ENCODE assay signal across 1 cellular context in the genomic region with DNA sequence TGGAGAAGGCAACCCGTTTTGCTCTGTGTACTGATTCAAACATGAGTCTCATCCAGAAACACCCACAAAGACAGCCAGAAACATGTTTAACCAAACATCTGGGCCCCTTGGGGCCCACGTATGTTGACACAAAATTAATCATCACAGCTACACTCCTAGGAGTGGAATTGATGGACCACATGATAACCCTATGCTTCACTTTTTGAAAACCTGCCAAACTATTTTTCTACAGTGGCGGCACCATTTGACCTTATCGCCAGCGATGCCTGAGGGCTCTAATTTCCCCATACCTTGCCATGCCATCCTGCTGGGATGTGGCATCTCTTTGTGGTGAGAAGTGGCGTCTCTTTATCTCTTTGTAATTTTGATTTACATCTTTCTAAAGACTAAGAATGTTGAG.
TF ChIP-seq lines count a peak whose summit lies in the region.

No MANE protein-coding gene starts in this region.

TF ChIP-seq in HepG2, 621 proteins besides CTCF, POLR2A, EP300 and RAD21 (continued from another document and continues in another):
- TF ChIP-seq, protein P1, sequence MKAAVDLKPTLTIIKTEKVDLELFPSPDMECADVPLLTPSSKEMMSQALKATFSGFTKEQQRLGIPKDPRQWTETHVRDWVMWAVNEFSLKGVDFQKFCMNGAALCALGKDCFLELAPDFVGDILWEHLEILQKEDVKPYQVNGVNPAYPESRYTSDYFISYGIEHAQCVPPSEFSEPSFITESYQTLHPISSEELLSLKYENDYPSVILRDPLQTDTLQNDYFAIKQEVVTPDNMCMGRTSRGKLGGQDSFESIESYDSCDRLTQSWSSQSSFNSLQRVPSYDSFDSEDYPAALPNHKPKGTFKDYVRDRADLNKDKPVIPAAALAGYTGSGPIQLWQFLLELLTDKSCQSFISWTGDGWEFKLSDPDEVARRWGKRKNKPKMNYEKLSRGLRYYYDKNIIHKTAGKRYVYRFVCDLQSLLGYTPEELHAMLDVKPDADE (CRISPR knock-in tag; IDR thresholded peaks at IDR 0.05) = no peak
- TF ChIP-seq, protein P2, sequence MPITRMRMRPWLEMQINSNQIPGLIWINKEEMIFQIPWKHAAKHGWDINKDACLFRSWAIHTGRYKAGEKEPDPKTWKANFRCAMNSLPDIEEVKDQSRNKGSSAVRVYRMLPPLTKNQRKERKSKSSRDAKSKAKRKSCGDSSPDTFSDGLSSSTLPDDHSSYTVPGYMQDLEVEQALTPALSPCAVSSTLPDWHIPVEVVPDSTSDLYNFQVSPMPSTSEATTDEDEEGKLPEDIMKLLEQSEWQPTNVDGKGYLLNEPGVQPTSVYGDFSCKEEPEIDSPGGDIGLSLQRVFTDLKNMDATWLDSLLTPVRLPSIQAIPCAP (CRISPR knock-in tag; IDR thresholded peaks at IDR 0.05; ENCODE audit: low read depth) = no peak
- TF ChIP-seq, protein P3, sequence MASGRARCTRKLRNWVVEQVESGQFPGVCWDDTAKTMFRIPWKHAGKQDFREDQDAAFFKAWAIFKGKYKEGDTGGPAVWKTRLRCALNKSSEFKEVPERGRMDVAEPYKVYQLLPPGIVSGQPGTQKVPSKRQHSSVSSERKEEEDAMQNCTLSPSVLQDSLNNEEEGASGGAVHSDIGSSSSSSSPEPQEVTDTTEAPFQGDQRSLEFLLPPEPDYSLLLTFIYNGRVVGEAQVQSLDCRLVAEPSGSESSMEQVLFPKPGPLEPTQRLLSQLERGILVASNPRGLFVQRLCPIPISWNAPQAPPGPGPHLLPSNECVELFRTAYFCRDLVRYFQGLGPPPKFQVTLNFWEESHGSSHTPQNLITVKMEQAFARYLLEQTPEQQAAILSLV (CRISPR knock-in tag; IDR thresholded peaks at IDR 0.05; ENCODE audit: borderline replicate concordance) = no peak
- TF ChIP-seq GTF3A (CRISPR knock-in tag; conservative IDR thresholded peaks at IDR 0.05) = no peak
- TF ChIP-seq ZNF383 (CRISPR knock-in tag; IDR thresholded peaks at IDR 0.05; ENCODE audit: borderline replicate concordance) = no peak
- TF ChIP-seq RFX5 (IDR thresholded peaks at IDR 0.05; ENCODE audit: low read depth, low read length) = no peak
- TF ChIP-seq ZC3H13 (CRISPR knock-in tag; IDR thresholded peaks at IDR 0.05) = no peak
- no peak for TF ChIP-seq FOXK1 (CRISPR knock-in tag; IDR thresholded peaks at IDR 0.05; ENCODE audit: borderline replicate concordance, low read depth)
- no peak for TF ChIP-seq ZNF451 (CRISPR knock-in tag; IDR thresholded peaks at IDR 0.05)
- no peak for TF ChIP-seq ZSCAN29 (CRISPR knock-in tag; conservative IDR thresholded peaks at IDR 0.05)
- TF ChIP-seq, protein P4, sequence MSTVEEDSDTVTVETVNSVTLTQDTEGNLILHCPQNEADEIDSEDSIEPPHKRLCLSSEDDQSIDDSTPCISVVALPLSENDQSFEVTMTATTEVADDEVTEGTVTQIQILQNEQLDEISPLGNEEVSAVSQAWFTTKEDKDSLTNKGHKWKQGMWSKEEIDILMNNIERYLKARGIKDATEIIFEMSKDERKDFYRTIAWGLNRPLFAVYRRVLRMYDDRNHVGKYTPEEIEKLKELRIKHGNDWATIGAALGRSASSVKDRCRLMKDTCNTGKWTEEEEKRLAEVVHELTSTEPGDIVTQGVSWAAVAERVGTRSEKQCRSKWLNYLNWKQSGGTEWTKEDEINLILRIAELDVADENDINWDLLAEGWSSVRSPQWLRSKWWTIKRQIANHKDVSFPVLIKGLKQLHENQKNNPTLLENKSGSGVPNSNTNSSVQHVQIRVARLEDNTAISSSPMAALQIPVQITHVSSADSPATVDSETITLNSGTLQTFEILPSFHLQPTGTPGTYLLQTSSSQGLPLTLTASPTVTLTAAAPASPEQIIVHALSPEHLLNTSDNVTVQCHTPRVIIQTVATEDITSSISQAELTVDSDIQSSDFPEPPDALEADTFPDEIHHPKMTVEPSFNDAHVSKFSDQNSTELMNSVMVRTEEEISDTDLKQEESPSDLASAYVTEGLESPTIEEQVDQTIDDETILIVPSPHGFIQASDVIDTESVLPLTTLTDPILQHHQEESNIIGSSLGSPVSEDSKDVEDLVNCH (CRISPR knock-in tag; IDR thresholded peaks at IDR 0.05) = no peak
- TF ChIP-seq HNF4A (CRISPR knock-in tag; IDR thresholded peaks at IDR 0.05) = no peak
- TF ChIP-seq IKZF5 (CRISPR knock-in tag; IDR thresholded peaks at IDR 0.05) = no peak
- TF ChIP-seq, protein P5, sequence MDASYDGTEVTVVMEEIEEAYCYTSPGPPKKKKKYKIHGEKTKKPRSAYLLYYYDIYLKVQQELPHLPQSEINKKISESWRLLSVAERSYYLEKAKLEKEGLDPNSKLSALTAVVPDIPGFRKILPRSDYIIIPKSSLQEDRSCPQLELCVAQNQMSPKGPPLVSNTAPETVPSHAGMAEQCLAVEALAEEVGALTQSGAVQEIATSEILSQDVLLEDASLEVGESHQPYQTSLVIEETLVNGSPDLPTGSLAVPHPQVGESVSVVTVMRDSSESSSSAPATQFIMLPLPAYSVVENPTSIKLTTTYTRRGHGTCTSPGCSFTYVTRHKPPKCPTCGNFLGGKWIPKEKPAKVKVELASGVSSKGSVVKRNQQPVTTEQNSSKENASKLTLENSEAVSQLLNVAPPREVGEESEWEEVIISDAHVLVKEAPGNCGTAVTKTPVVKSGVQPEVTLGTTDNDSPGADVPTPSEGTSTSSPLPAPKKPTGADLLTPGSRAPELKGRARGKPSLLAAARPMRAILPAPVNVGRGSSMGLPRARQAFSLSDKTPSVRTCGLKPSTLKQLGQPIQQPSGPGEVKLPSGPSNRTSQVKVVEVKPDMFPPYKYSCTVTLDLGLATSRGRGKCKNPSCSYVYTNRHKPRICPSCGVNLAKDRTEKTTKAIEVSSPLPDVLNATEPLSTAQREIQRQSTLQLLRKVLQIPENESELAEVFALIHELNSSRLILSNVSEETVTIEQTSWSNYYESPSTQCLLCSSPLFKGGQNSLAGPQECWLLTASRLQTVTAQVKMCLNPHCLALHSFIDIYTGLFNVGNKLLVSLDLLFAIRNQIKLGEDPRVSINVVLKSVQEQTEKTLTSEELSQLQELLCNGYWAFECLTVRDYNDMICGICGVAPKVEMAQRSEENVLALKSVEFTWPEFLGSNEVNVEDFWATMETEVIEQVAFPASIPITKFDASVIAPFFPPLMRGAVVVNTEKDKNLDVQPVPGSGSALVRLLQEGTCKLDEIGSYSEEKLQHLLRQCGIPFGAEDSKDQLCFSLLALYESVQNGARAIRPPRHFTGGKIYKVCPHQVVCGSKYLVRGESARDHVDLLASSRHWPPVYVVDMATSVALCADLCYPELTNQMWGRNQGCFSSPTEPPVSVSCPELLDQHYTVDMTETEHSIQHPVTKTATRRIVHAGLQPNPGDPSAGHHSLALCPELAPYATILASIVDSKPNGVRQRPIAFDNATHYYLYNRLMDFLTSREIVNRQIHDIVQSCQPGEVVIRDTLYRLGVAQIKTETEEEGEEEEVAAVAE (CRISPR knock-in tag; IDR thresholded peaks at IDR 0.05; ENCODE audit: borderline replicate concordance) = no peak
- TF ChIP-seq POGK (CRISPR knock-in tag; conservative IDR thresholded peaks at IDR 0.05) = no peak
- peak; percentile 86 for TF ChIP-seq FOXA3 (CRISPR knock-in tag; IDR thresholded peaks at IDR 0.05)
- TF ChIP-seq, protein P6, sequence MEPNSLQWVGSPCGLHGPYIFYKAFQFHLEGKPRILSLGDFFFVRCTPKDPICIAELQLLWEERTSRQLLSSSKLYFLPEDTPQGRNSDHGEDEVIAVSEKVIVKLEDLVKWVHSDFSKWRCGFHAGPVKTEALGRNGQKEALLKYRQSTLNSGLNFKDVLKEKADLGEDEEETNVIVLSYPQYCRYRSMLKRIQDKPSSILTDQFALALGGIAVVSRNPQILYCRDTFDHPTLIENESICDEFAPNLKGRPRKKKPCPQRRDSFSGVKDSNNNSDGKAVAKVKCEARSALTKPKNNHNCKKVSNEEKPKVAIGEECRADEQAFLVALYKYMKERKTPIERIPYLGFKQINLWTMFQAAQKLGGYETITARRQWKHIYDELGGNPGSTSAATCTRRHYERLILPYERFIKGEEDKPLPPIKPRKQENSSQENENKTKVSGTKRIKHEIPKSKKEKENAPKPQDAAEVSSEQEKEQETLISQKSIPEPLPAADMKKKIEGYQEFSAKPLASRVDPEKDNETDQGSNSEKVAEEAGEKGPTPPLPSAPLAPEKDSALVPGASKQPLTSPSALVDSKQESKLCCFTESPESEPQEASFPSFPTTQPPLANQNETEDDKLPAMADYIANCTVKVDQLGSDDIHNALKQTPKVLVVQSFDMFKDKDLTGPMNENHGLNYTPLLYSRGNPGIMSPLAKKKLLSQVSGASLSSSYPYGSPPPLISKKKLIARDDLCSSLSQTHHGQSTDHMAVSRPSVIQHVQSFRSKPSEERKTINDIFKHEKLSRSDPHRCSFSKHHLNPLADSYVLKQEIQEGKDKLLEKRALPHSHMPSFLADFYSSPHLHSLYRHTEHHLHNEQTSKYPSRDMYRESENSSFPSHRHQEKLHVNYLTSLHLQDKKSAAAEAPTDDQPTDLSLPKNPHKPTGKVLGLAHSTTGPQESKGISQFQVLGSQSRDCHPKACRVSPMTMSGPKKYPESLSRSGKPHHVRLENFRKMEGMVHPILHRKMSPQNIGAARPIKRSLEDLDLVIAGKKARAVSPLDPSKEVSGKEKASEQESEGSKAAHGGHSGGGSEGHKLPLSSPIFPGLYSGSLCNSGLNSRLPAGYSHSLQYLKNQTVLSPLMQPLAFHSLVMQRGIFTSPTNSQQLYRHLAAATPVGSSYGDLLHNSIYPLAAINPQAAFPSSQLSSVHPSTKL (CRISPR knock-in tag; IDR thresholded peaks at IDR 0.05) = peak; percentile 89
- TF ChIP-seq KDM6A (CRISPR knock-in tag; IDR thresholded peaks at IDR 0.05; ENCODE audit: low read depth) = peak; percentile 55; the same call in 1 of the 2 replicates
- TF ChIP-seq, protein P7, sequence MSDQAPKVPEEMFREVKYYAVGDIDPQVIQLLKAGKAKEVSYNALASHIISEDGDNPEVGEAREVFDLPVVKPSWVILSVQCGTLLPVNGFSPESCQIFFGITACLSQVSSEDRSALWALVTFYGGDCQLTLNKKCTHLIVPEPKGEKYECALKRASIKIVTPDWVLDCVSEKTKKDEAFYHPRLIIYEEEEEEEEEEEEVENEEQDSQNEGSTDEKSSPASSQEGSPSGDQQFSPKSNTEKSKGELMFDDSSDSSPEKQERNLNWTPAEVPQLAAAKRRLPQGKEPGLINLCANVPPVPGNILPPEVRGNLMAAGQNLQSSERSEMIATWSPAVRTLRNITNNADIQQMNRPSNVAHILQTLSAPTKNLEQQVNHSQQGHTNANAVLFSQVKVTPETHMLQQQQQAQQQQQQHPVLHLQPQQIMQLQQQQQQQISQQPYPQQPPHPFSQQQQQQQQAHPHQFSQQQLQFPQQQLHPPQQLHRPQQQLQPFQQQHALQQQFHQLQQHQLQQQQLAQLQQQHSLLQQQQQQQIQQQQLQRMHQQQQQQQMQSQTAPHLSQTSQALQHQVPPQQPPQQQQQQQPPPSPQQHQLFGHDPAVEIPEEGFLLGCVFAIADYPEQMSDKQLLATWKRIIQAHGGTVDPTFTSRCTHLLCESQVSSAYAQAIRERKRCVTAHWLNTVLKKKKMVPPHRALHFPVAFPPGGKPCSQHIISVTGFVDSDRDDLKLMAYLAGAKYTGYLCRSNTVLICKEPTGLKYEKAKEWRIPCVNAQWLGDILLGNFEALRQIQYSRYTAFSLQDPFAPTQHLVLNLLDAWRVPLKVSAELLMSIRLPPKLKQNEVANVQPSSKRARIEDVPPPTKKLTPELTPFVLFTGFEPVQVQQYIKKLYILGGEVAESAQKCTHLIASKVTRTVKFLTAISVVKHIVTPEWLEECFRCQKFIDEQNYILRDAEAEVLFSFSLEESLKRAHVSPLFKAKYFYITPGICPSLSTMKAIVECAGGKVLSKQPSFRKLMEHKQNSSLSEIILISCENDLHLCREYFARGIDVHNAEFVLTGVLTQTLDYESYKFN (CRISPR knock-in tag; conservative IDR thresholded peaks at IDR 0.05) = peak; percentile 81
- TF ChIP-seq, protein P8, sequence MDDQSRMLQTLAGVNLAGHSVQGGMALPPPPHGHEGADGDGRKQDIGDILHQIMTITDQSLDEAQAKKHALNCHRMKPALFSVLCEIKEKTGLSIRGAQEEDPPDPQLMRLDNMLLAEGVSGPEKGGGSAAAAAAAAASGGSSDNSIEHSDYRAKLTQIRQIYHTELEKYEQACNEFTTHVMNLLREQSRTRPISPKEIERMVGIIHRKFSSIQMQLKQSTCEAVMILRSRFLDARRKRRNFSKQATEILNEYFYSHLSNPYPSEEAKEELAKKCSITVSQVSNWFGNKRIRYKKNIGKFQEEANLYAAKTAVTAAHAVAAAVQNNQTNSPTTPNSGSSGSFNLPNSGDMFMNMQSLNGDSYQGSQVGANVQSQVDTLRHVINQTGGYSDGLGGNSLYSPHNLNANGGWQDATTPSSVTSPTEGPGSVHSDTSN (CRISPR knock-in tag; IDR thresholded peaks at IDR 0.05; ENCODE audit: borderline replicate concordance) = no peak
- TF ChIP-seq, protein P9, sequence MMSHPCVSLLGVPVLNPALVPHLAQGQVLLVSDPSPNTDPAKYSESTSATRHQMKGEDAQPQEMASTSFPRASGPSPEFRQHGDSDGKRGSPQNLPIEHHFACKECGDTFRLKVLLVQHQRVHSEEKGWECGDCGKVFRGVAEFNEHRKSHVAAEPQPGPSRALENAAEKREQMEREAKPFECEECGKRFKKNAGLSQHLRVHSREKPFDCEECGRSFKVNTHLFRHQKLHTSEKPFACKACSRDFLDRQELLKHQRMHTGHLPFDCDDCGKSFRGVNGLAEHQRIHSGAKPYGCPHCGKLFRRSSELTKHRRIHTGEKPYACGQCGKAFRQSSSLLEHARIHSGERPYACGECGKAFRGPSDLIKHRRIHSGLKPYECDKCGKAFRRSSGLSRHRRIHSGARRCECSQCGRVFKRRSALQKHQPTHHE (CRISPR knock-in tag; IDR thresholded peaks at IDR 0.05; ENCODE audit: borderline replicate concordance) = no peak
- no peak for TF ChIP-seq ZNF607 (CRISPR knock-in tag; IDR thresholded peaks at IDR 0.05; ENCODE audit: borderline replicate concordance)
- no peak for TF ChIP-seq SATB2 (CRISPR knock-in tag; IDR thresholded peaks at IDR 0.05)
